In the genomic region with DNA sequence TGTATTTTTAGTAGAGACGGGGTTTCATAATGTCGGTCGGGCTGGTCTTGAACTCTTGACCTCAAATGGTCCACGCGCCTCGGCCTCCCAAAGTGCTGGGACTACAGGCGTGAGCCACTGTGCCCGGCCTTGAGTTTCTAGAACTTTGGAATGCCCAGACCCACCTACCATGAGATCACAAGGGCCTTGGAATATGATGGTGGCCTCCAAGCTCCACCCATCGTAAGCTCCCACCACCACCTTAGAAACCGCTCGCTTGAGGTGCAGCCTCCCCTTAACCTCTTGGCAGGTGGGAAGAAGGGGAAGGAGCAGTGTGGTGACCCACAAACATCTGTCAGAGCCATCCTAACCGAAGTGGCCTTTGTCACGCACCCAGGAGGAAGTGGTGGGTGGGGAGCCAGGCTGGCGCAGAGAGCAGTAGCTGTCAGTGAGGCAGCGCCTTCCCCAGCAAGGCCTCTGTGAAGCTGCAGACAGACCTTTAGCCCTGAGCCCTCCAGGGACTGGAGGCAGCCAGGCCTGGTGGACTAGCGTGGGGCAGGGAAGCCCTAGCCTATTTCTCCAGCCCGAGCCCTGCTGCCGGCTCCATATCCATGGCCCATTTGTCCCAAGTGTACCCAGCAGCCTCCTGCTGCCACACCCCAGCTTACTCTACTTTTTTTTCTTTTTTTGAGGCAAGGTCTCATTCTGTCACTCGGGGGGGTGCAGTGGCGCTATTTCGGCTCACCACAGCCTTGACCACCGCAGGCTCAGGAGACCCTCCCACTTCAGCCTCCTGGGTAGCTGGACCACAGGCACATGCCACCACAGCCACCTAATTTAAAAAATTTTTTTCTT, we compare ENCODE assay signal across 8 cellular contexts. TPM values are rescaled to one million over a fixed set of nuclear protein-coding genes. Genes with fewer than 3 reads are reported as not detected.
A peak's percentile ranks its signal among the peaks of the same experiment; 100 is the strongest.
DNase-seq lines count a peak whose midpoint lies in the region; ATAC-seq and TF ChIP-seq lines count a peak whose summit lies in the region.

No MANE protein-coding gene starts in this region.

- no peaks in the 10 kb centered on the region for H3K27me3 ChIP-seq in H9 (ENCODE audit: insufficient read depth, low read length)

- H3K9me3 ChIP-seq in H9 (ENCODE audit: control insufficient read depth, low read depth, low read length): no peaks in the 10 kb centered on the region

- no peak overlapping the region for H4K5ac ChIP-seq in H9 (ENCODE audit: insufficient read length, low read depth, low read length)

- H3K79me1 ChIP-seq in H9 (ENCODE audit: insufficient read depth, low read depth, low read length, poor library complexity, severe bottlenecking): no peaks in the 10 kb centered on the region

- H3K4me2 ChIP-seq in H9 (ENCODE audit: insufficient read depth, insufficient read length, low read length): no peak overlapping the region

- TF ChIP-seq CTCF in GM12865 (IDR thresholded peaks at IDR 0.05; ENCODE audit: insufficient read depth, low read depth, low read length, missing control alignments) (no peak), H9 (conservative IDR thresholded peaks at IDR 0.05) (no peak), natural killer cell (IDR thresholded peaks at IDR 0.05) (no peak)

- H3K4me3 Mint-ChIP-seq in H9 (no peak overlapping the region), natural killer cell (peak overlapping the region; percentile 49)
- peak overlapping the region; percentile 72 for H3K4me3 Mint-ChIP-seq in activated T-cell treated with anti-CD3 and anti-CD28 coated beads, Interleukin-2, amount 50 U/mL, for 24 hours

- peaks cover 0 to 2% of the 10 kb centered on the region in 2 experiments; a peak in 1 of 5 replicates for H3K9me3 Mint-ChIP-seq in H9
- H3K9me3 Mint-ChIP-seq in activated T-cell treated with anti-CD3 and anti-CD28 coated beads, Interleukin-2, amount 50 U/mL, for 24 hours: no peaks in the 10 kb centered on the region
- H3K9me3 Mint-ChIP-seq in natural killer cell: no peaks in the 10 kb centered on the region

- H3K23me2 ChIP-seq in H9 (ENCODE audit: insufficient read length, low read depth, low read length, poor library complexity, severe bottlenecking): peaks cover 2% of the 10 kb centered on the region

- H3K14ac ChIP-seq in H9 (ENCODE audit: insufficient read depth, low read length): 0 out of 2 replicates have a peak overlapping the region, but pooled peaks have one; percentile 2

- no peak overlapping the region for H3K4ac ChIP-seq in H9 (ENCODE audit: low read depth, low read length)

- no peak overlapping the region for H2AK5ac ChIP-seq in H9 (ENCODE audit: insufficient read length, low read length)

- H3K4me3 ChIP-seq in GM12865 (ENCODE audit: low read depth, low read length): peak overlapping the region; percentile 42

- H2BK12ac ChIP-seq in H9 (ENCODE audit: insufficient read length, low read depth, low read length): no peak overlapping the region

- H4K20me1 ChIP-seq in H9 (ENCODE audit: control insufficient read depth, insufficient read depth, insufficient read length): no peaks in the 10 kb centered on the region

- H3K27ac Mint-ChIP-seq in H9: no peak overlapping the region
- H3K27ac Mint-ChIP-seq in activated T-cell treated with anti-CD3 and anti-CD28 coated beads, Interleukin-2, amount 50 U/mL, for 24 hours: peak overlapping the region; percentile 95
- H3K27ac Mint-ChIP-seq in natural killer cell: peak overlapping the region; percentile 85

- peak; percentile 90 to 94 (median 91) for ATAC-seq in natural killer cell

- no peaks in the 10 kb centered on the region for H3K4me1 ChIP-seq in H9 (ENCODE audit: insufficient read depth, low read length)

- no peak overlapping the region for H3K23ac ChIP-seq in H9 (ENCODE audit: insufficient read length, low read depth, low read length)

- H2AFZ ChIP-seq in H9 (ENCODE audit: low read length): no peak overlapping the region

- no peaks in the 10 kb centered on the region for H3K36me3 Mint-ChIP-seq in H9 (ENCODE audit: insufficient read depth in 1 of 3, low read depth in 3 of 3)
- H3K36me3 Mint-ChIP-seq in activated T-cell treated with anti-CD3 and anti-CD28 coated beads, Interleukin-2, amount 50 U/mL, for 24 hours (ENCODE audit: low read depth): no peaks in the 10 kb centered on the region
- H3K36me3 Mint-ChIP-seq in natural killer cell: no peaks in the 10 kb centered on the region

- DNase-seq in GM12865 (ENCODE audit: low read depth) (peak; percentile 98), H9 (no peak), NOMO-1 treated with DMSO at 0.1 percent for 48 hours (lab: John Stamatoyannopoulos, UW; ENCODE audit: unreplicated experiment) (peak; percentile 98), natural killer cell (peak; percentile 71), globus pallidus (ENCODE audit: low spot score) (no peak), NCI-H128 (lab: John Stamatoyannopoulos, UW; ENCODE audit: unreplicated experiment) (no peak), NCI-H446 (lab: John Stamatoyannopoulos, UW) (no peak)
- DNase-seq in activated T-cell treated with anti-CD3 and anti-CD28 coated beads, Interleukin-2, amount 50 U/mL, for 24 hours: peak; percentile 90

- no peak overlapping the region for H2BK15ac ChIP-seq in H9 (ENCODE audit: low read depth, low read length)

- no peak overlapping the region for H2BK120ac ChIP-seq in H9 (ENCODE audit: low read depth, low read length, poor library complexity, severe bottlenecking)

- H2BK5ac ChIP-seq in H9 (ENCODE audit: insufficient read length, low read length): no peak overlapping the region

- H3T11ph ChIP-seq in H9 (ENCODE audit: low read length): no peak overlapping the region

- H3K27me3 Mint-ChIP-seq in H9 (ENCODE audit: low read depth) (peaks cover 6% of the 10 kb centered on the region), natural killer cell (ENCODE audit: low read depth in 2 of 2) (no peaks in the 10 kb centered on the region)
- no peaks in the 10 kb centered on the region for H3K27me3 Mint-ChIP-seq in activated T-cell treated with anti-CD3 and anti-CD28 coated beads, Interleukin-2, amount 50 U/mL, for 24 hours

- no peak overlapping the region for H3K9ac ChIP-seq in H9 (ENCODE audit: extremely low read depth, insufficient read length, low read length)

- H4K8ac ChIP-seq in H9 (replicated peaks; ENCODE audit: insufficient read length, low read depth, low read length): no peak overlapping the region

- intact Hi-C loops in natural killer cell (cut with micrococcal nuclease): loop anchor here (1.0 kb wide), 1 partner anchor 14 kb away; the partner anchor contains the start of gene ITGAL

- H2BK20ac ChIP-seq in H9 (ENCODE audit: low read depth, low read length, poor library complexity, severe bottlenecking): no peak overlapping the region

- no peaks in the 10 kb centered on the region for H3K79me2 ChIP-seq in H9 (ENCODE audit: insufficient read depth, low read length)

- H3K56ac ChIP-seq in H9 (ENCODE audit: insufficient read length, low read depth, low read length): no peak overlapping the region

- H3K27ac ChIP-seq in H9 (ENCODE audit: insufficient read length, low read depth, low read length): no peak overlapping the region

- H4K91ac ChIP-seq in H9 (ENCODE audit: insufficient read length, low read depth, low read length): no peak overlapping the region

- no CpG with 5 or more reads among the region's 22 CpGs for WGBS in H9 (ENCODE audit: extremely low coverage, insufficient read length, low lambda C conversion rate)

- no peak overlapping the region for H3K18ac ChIP-seq in H9 (ENCODE audit: insufficient read length, low read depth, low read length)

- H3K4me1 Mint-ChIP-seq in H9: peaks cover 0 to 6% of the 10 kb centered on the region in 2 experiments; a peak in 1 of 4 replicates
- peaks cover 75% of the 10 kb centered on the region for H3K4me1 Mint-ChIP-seq in activated T-cell treated with anti-CD3 and anti-CD28 coated beads, Interleukin-2, amount 50 U/mL, for 24 hours (ENCODE audit: low read depth)
- peaks cover 34 to 50% of the 10 kb centered on the region in 2 donors for H3K4me1 Mint-ChIP-seq in natural killer cell

RNA-seq across cellular contexts. Expression of gene SEPHS2, which starts 13.1 kb away (rescaled TPM):
- total RNA-seq in H9 (2021): 52.6 and 54.1 TPM in 2 replicates
- 10 to 100 TPM; 25.5 to 37.6 (median 35.0) TPM for total RNA-seq in natural killer cell

RNA-seq across cellular contexts. Expression of gene ITGAL, which starts 13.8 kb away (rescaled TPM):
- not detected in 2 replicates for total RNA-seq in H9 (2021)
- total RNA-seq in natural killer cell: 1,000 to 10,000 TPM; 1,131 to 1,260 (median 1,176) TPM

RNA-seq across cellular contexts. Expression of gene DCTPP1, which starts 28.9 kb away (rescaled TPM):
- total RNA-seq in H9 (2021) (78.1 and 78.3 TPM in 2 replicates), natural killer cell (10 to 100 TPM; 11.2 to 16.9 (median 15.2) TPM)

RNA-seq across cellular contexts. Expression of gene ZNF771, which starts 51.4 kb away (rescaled TPM):
- total RNA-seq in H9 (2021) (9.7 and 10.5 TPM in 2 replicates), natural killer cell (1 to 10 TPM in 2 of 3 donors, under 1 TPM in 1; 0.70 to 1.4 (median 1.4) TPM)

Comparison
In these comparisons a context has a peak if more than half of its experiments do, and no peak if none do; other contexts are left out.
1. DNase-seq: peak in GM12865 (single experiment), NOMO-1 treated with DMSO at 0.1 percent for 48 hours (single experiment), activated T-cell treated with anti-CD3 and anti-CD28 coated beads, Interleukin-2, amount 50 U/mL, for 24 hours (single experiment) and natural killer cell (single experiment); none in H9 (single experiment), globus pallidus (single experiment), NCI-H128 (single experiment) and NCI-H446 (0 of 2).
2. H3K27ac Mint-ChIP-seq: peak in activated T-cell treated with anti-CD3 and anti-CD28 coated beads, Interleukin-2, amount 50 U/mL, for 24 hours (single experiment) and natural killer cell (2 of 2); none in H9 (0 of 3).
3. H3K4me3 Mint-ChIP-seq: peak in activated T-cell treated with anti-CD3 and anti-CD28 coated beads, Interleukin-2, amount 50 U/mL, for 24 hours (single experiment) and natural killer cell (single experiment); none in H9 (0 of 2).
4. RNA of gene ITGAL, which starts 13.8 kb away (total RNA-seq): 1,131 to 1,260 TPM in natural killer cell; not detected in H9; every median in the first group is over 100 times any median in the second.